ENCODE assay signal across 15 cellular contexts in the genomic region with DNA sequence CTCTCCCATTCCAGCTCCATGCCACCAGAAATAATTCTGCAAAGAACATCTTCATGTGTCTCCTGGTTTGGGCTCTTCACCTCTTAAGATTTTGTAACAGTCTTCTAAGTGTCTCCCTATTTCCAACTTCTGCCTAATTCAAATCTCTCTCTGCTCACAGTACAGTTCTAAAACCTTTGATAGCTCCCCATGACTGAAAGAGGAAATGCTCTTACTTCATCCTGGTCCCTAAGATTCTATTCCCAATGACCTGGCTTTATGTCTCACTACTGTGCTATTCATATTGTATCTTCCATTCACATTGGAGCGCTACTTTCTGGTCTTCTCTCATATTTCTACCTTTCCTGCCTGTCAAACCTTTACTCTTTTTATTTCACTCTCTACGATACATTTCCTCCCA. TPM values are rescaled to one million over a fixed set of nuclear protein-coding genes. Genes with fewer than 3 reads are reported as not detected.
DNase-seq lines count a peak whose midpoint lies in the region; ATAC-seq and TF ChIP-seq lines count a peak whose summit lies in the region.
"Had no signal": no experiment of that assay in that cellular context is flagged by ENCODE, and none has a peak within 500 bp of the region (broad histone marks: within the 10 kb centered on the region; RNA-seq: fewer than 3 reads in every experiment).

No MANE protein-coding gene starts in this region.

- peaks cover 4 to 50% (median 18%) of the 10 kb centered on the region in 11 experiments; a peak in 17 of 22 replicates for H3K9me3 ChIP-seq in BLaER1 treated with 17β-estradiol and CSF1 and Interleukin-3, amounts not matched to agents 10 nM and 100 nM (replicated peaks in 1 of 11)
- no peaks in the 10 kb centered on the region for H3K9me3 ChIP-seq in CD8-positive, alpha-beta T cell (ENCODE audit: low read length)
- H3K9me3 ChIP-seq: Peyer's patch had no signal

- TF ChIP-seq CTCF in CD8-positive, alpha-beta T cell (IDR thresholded peaks at IDR 0.05) = no peak
- no peak for TF ChIP-seq CTCF in activated B cell treated with CpG ODN at 0.5 μM for 24 hours (IDR thresholded peaks at IDR 0.05)

- CTCF ChIA-PET in CD8-positive, alpha-beta T cell (lab: Charles Lee) = interaction anchor here (0.7 to 1.4 kb wide), 6 partner anchors 13 to 173 kb away, joined by 3 to 5 read pairs (median 4); no protein-coding TSS in a partner anchor
- CTCF ChIA-PET in activated B cell treated with CpG ODN at 0.5 μM for 24 hours (lab: Charles Lee) = interaction anchor here (1.3 to 1.5 kb wide), 2 partner anchors 40 to 82 kb away, joined by 3 read pairs; no protein-coding TSS in a partner anchor

- peaks cover 17% of the 10 kb centered on the region for H3K9me3 Mint-ChIP-seq in CD8-positive, alpha-beta T cell
- peaks cover 8% of the 10 kb centered on the region for H3K9me3 Mint-ChIP-seq in activated B cell treated with CpG ODN at 0.5 μM for 24 hours
- H3K9me3 Mint-ChIP-seq in naive thymus-derived CD8-positive, alpha-beta T cell = peaks cover 0 to 41% (median 17%) of the 10 kb centered on the region in 9 donors

- H3K27ac Mint-ChIP-seq in CD8-positive, alpha-beta T cell = peak overlapping the region; percentile 43
- peak overlapping the region; percentile 98 for H3K27ac Mint-ChIP-seq in activated B cell treated with CpG ODN at 0.5 μM for 24 hours
- H3K27ac Mint-ChIP-seq in naive thymus-derived CD8-positive, alpha-beta T cell = peak overlapping the region; percentile 2 to 99 (median 88)

- no peak for DNase-seq in CD8-positive, alpha-beta T cell
- DNase-seq in activated B cell treated with CpG ODN at 0.5 μM for 24 hours = no peak
- DNase-seq in naive thymus-derived CD8-positive, alpha-beta T cell = no peak
- no peak for DNase-seq in RPMI8226
- DNase-seq: C1 segment of cervical spinal cord, GOT3, heart left ventricle, kidney glomerular epithelial cell, NCI-H1417 treated with DMSO at 0.1 percent for 48 hours, NCI-H446 treated with DMSO at 0.1 percent for 48 hours, Peyer's patch, T-helper 9 cell had no signal

- H3K27me3 Mint-ChIP-seq in CD8-positive, alpha-beta T cell (ENCODE audit: low read depth) = no peaks in the 10 kb centered on the region
- no peaks in the 10 kb centered on the region for H3K27me3 Mint-ChIP-seq in activated B cell treated with CpG ODN at 0.5 μM for 24 hours
- no peaks in the 10 kb centered on the region for H3K27me3 Mint-ChIP-seq in naive thymus-derived CD8-positive, alpha-beta T cell

- peaks cover 50% of the 10 kb centered on the region for H3K36me3 Mint-ChIP-seq in CD8-positive, alpha-beta T cell
- peaks cover 51% of the 10 kb centered on the region for H3K36me3 Mint-ChIP-seq in activated B cell treated with CpG ODN at 0.5 μM for 24 hours (ENCODE audit: low read depth)
- H3K36me3 Mint-ChIP-seq in naive thymus-derived CD8-positive, alpha-beta T cell = peaks cover 26 to 46% (median 26%) of the 10 kb centered on the region in 3 donors

- peaks cover 0 to 8% (median 4%) of the 10 kb centered on the region in 11 experiments; a peak in 8 of 22 replicates for H3K27me3 ChIP-seq in BLaER1 treated with 17β-estradiol and CSF1 and Interleukin-3, amounts not matched to agents 10 nM and 100 nM
- no peaks in the 10 kb centered on the region for H3K27me3 ChIP-seq in CD8-positive, alpha-beta T cell (ENCODE audit: insufficient read depth, low read length)
- H3K27me3 ChIP-seq: heart left ventricle, Peyer's patch had no signal

- H3K4me1 ChIP-seq in BLaER1 treated with 17β-estradiol and CSF1 and Interleukin-3, amounts not matched to agents 10 nM and 100 nM = peaks cover 51 to 85% (median 63%) of the 10 kb centered on the region in 10 experiments
- peaks cover 44% of the 10 kb centered on the region for H3K4me1 ChIP-seq in CD8-positive, alpha-beta T cell (ENCODE audit: insufficient read depth, low read length)

- peaks cover 72% of the 10 kb centered on the region for H3K4me1 Mint-ChIP-seq in CD8-positive, alpha-beta T cell (ENCODE audit: low read depth)
- peaks cover 78% of the 10 kb centered on the region for H3K4me1 Mint-ChIP-seq in activated B cell treated with CpG ODN at 0.5 μM for 24 hours
- H3K4me1 Mint-ChIP-seq in naive thymus-derived CD8-positive, alpha-beta T cell = peaks cover 28 to 81% (median 65%) of the 10 kb centered on the region in 4 donors

- peak overlapping the region; percentile 36 for H3K4me3 Mint-ChIP-seq in CD8-positive, alpha-beta T cell
- H3K4me3 Mint-ChIP-seq in activated B cell treated with CpG ODN at 0.5 μM for 24 hours = peak overlapping the region; percentile 67
- H3K4me3 Mint-ChIP-seq in naive thymus-derived CD8-positive, alpha-beta T cell = peak overlapping the region in 9 of 10 donors; percentile 50 to 100 (median 72)

- H4K20me1 ChIP-seq in BLaER1 treated with 17β-estradiol and CSF1 and Interleukin-3, amounts not matched to agents 10 nM and 100 nM = peaks cover 0 to 5% (median 0%) of the 10 kb centered on the region in 11 experiments; a peak in 1 of 22 replicates

- intact Hi-C loops in CD8-positive, alpha-beta T cell (cut with DNase I, micrococcal nuclease) = loop anchor here (5.0 to 10.0 kb wide), 6 partner anchors 35 to 972 kb away; a partner anchor contains a TSS
- intact Hi-C loops in activated B cell treated with CpG ODN at 0.5 μM for 24 hours (cut with micrococcal nuclease) = loop anchor here (5.0 to 10.0 kb wide), 4 partner anchors 132 to 545 kb away; a partner anchor contains a TSS

- POLR2A ChIA-PET in CD8-positive, alpha-beta T cell (lab: Charles Lee) = interaction anchor here (2.1 to 3.8 kb wide), 4 partner anchors 45 to 233 kb away, joined by 9 to 59 read pairs (median 14); a partner anchor contains a TSS
- POLR2A ChIA-PET in activated B cell treated with CpG ODN at 0.5 μM for 24 hours (lab: Charles Lee) = interaction anchor here (0.9 to 6.2 kb wide), 10 partner anchors 9 to 151 kb away, joined by 3 to 151 read pairs (median 24); no protein-coding TSS in a partner anchor
- POLR2A ChIA-PET in naive thymus-derived CD8-positive, alpha-beta T cell (lab: Charles Lee) = interaction anchor here (0.6 to 8.2 kb wide), 7 partner anchors 12 to 252 kb away, joined by 3 to 88 read pairs (median 7); a partner anchor contains a TSS

- no peak overlapping the region for H3K9ac ChIP-seq in BLaER1 treated with 17β-estradiol and CSF1 and Interleukin-3, amounts not matched to agents 10 nM and 100 nM

- peak overlapping the region in 1 of 11 experiments; percentile 91; a peak in 1 of 22 replicates for H3K27ac ChIP-seq in BLaER1 treated with 17β-estradiol and CSF1 and Interleukin-3, amounts not matched to agents 10 nM and 100 nM
- no peak overlapping the region for H3K27ac ChIP-seq in CD8-positive, alpha-beta T cell (ENCODE audit: low read depth, low read length)

- no peak overlapping the region for H3K4me3 ChIP-seq in BLaER1 treated with 17β-estradiol and CSF1 and Interleukin-3, amounts not matched to agents 10 nM and 100 nM
- H3K4me3 ChIP-seq in CD8-positive, alpha-beta T cell (ENCODE audit: low read depth, low read length) = no peak overlapping the region

- H3K4me2 ChIP-seq in BLaER1 treated with 17β-estradiol and CSF1 and Interleukin-3, amounts not matched to agents 10 nM and 100 nM = peak overlapping the region in 8 of 11 experiments; percentile 30 to 93 (median 88); a peak in 16 of 22 replicates

- H3K36me3 ChIP-seq in BLaER1 treated with 17β-estradiol and CSF1 and Interleukin-3, amounts not matched to agents 10 nM and 100 nM = peaks cover 0 to 7% (median 0%) of the 10 kb centered on the region in 11 experiments; a peak in 1 of 22 replicates
- H3K36me3 ChIP-seq in CD8-positive, alpha-beta T cell (ENCODE audit: insufficient read depth, low read length) = no peaks in the 10 kb centered on the region
- H3K36me3 ChIP-seq: heart left ventricle, Peyer's patch had no signal

- ATAC-seq in CD8-positive, alpha-beta T cell = no peak
- ATAC-seq in activated B cell treated with CpG ODN at 0.5 μM for 24 hours (ENCODE audit: low read depth) = no peak
- ATAC-seq in naive thymus-derived CD8-positive, alpha-beta T cell = no peak
- ATAC-seq in GM18861 (IDR thresholded peaks at IDR 0.05; ENCODE audit: unreplicated experiment) = no peak
- no peak for ATAC-seq in GM18909 (IDR thresholded peaks at IDR 0.05; ENCODE audit: poor library complexity, unreplicated experiment)
- ATAC-seq: heart left ventricle had no signal

RNA-seq across cellular contexts. Expression of a gene that starts 1.6 kb away (rescaled TPM):
- total RNA-seq in CD8-positive, alpha-beta T cell = 1 to 10 TPM; 5.9 to 6.2 TPM
- total RNA-seq in activated B cell treated with CpG ODN at 0.5 μM for 24 hours = 13.7 and 15.5 TPM in 2 replicates
- 10 to 100 TPM; 13.4 to 16.6 TPM for total RNA-seq in naive thymus-derived CD8-positive, alpha-beta T cell
- 10 to 100 TPM in 2 of 3 donors, 1 to 10 TPM in 1; 8.9 to 16.7 (median 12.8) TPM for polyA plus RNA-seq in naive thymus-derived CD8-positive, alpha-beta T cell

Comparison
In these comparisons a context has a peak if more than half of its experiments do, and no peak if none do; other contexts are left out.
1. H3K27ac Mint-ChIP-seq: peak in every context shown above with its lines; median percentile 98 in activated B cell treated with CpG ODN at 0.5 μM for 24 hours; 88 in naive thymus-derived CD8-positive, alpha-beta T cell; 43 in CD8-positive, alpha-beta T cell.